In the genomic region with DNA sequence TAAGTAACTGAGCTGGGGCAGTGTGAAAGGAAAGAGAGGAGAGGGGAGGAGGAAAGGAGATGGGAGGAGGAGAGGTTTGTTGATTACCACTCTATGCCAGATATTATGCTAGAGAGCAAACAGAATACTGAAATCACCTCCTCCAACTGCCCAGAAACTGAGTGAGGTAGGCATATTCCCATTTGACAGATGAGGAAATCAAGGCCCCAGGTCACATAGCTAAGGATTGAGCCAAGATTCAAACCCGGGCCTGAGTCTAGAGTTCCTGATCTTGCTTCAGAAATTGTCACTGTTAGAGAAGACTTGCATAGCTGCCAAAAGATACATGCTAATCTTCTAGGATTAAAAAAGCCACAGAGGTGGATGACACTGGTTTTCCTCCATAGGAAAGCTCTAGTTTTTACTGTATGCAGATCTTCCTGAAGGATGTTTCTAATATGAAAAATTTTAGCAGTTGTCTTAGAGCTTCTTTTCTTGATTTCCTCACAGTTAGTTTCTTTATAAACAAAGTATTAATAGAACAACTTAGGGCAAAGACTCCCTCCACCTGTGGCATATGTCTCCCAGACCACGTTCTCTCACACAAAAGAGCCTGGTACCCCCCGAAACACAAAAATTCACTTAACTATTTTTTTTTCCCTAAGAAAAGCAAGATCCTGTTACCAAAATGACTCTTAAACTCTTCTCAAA, we compare ENCODE assay signal across 1 cellular context.
TF ChIP-seq lines count a peak whose summit lies in the region.

No MANE protein-coding gene starts in this region.

TF ChIP-seq in GM23338, 12 proteins besides CTCF, POLR2A, EP300 and RAD21:
- TF ChIP-seq, protein P1, sequence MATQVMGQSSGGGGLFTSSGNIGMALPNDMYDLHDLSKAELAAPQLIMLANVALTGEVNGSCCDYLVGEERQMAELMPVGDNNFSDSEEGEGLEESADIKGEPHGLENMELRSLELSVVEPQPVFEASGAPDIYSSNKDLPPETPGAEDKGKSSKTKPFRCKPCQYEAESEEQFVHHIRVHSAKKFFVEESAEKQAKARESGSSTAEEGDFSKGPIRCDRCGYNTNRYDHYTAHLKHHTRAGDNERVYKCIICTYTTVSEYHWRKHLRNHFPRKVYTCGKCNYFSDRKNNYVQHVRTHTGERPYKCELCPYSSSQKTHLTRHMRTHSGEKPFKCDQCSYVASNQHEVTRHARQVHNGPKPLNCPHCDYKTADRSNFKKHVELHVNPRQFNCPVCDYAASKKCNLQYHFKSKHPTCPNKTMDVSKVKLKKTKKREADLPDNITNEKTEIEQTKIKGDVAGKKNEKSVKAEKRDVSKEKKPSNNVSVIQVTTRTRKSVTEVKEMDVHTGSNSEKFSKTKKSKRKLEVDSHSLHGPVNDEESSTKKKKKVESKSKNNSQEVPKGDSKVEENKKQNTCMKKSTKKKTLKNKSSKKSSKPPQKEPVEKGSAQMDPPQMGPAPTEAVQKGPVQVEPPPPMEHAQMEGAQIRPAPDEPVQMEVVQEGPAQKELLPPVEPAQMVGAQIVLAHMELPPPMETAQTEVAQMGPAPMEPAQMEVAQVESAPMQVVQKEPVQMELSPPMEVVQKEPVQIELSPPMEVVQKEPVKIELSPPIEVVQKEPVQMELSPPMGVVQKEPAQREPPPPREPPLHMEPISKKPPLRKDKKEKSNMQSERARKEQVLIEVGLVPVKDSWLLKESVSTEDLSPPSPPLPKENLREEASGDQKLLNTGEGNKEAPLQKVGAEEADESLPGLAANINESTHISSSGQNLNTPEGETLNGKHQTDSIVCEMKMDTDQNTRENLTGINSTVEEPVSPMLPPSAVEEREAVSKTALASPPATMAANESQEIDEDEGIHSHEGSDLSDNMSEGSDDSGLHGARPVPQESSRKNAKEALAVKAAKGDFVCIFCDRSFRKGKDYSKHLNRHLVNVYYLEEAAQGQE (IDR thresholded peaks at IDR 0.05; ENCODE audit: unreplicated experiment), result no peak
- TF ChIP-seq ZNF114 (CRISPR knock-in tag; IDR thresholded peaks at IDR 0.05) (no peak), ZNF331 (CRISPR knock-in tag; IDR thresholded peaks at IDR 0.05; ENCODE audit: low read depth) (no peak), STAT1 (IDR thresholded peaks at IDR 0.05; ENCODE audit: unreplicated experiment) (no peak), EZH2phosphoT487 (IDR thresholded peaks at IDR 0.05; ENCODE audit: unreplicated experiment) (no peak), EZH2 (IDR thresholded peaks at IDR 0.05; ENCODE audit: low read depth, unreplicated experiment) (no peak), POLR2AphosphoS5 (IDR thresholded peaks at IDR 0.05; ENCODE audit: low read depth) (no peak), NANOG (IDR thresholded peaks at IDR 0.05; ENCODE audit: borderline replicate concordance) (no peak), JUNB (IDR thresholded peaks at IDR 0.05; ENCODE audit: unreplicated experiment) (no peak), CREB1 (CRISPR knock-in tag; IDR thresholded peaks at IDR 0.05; ENCODE audit: low read depth) (no peak)
- TF ChIP-seq, protein P2, sequence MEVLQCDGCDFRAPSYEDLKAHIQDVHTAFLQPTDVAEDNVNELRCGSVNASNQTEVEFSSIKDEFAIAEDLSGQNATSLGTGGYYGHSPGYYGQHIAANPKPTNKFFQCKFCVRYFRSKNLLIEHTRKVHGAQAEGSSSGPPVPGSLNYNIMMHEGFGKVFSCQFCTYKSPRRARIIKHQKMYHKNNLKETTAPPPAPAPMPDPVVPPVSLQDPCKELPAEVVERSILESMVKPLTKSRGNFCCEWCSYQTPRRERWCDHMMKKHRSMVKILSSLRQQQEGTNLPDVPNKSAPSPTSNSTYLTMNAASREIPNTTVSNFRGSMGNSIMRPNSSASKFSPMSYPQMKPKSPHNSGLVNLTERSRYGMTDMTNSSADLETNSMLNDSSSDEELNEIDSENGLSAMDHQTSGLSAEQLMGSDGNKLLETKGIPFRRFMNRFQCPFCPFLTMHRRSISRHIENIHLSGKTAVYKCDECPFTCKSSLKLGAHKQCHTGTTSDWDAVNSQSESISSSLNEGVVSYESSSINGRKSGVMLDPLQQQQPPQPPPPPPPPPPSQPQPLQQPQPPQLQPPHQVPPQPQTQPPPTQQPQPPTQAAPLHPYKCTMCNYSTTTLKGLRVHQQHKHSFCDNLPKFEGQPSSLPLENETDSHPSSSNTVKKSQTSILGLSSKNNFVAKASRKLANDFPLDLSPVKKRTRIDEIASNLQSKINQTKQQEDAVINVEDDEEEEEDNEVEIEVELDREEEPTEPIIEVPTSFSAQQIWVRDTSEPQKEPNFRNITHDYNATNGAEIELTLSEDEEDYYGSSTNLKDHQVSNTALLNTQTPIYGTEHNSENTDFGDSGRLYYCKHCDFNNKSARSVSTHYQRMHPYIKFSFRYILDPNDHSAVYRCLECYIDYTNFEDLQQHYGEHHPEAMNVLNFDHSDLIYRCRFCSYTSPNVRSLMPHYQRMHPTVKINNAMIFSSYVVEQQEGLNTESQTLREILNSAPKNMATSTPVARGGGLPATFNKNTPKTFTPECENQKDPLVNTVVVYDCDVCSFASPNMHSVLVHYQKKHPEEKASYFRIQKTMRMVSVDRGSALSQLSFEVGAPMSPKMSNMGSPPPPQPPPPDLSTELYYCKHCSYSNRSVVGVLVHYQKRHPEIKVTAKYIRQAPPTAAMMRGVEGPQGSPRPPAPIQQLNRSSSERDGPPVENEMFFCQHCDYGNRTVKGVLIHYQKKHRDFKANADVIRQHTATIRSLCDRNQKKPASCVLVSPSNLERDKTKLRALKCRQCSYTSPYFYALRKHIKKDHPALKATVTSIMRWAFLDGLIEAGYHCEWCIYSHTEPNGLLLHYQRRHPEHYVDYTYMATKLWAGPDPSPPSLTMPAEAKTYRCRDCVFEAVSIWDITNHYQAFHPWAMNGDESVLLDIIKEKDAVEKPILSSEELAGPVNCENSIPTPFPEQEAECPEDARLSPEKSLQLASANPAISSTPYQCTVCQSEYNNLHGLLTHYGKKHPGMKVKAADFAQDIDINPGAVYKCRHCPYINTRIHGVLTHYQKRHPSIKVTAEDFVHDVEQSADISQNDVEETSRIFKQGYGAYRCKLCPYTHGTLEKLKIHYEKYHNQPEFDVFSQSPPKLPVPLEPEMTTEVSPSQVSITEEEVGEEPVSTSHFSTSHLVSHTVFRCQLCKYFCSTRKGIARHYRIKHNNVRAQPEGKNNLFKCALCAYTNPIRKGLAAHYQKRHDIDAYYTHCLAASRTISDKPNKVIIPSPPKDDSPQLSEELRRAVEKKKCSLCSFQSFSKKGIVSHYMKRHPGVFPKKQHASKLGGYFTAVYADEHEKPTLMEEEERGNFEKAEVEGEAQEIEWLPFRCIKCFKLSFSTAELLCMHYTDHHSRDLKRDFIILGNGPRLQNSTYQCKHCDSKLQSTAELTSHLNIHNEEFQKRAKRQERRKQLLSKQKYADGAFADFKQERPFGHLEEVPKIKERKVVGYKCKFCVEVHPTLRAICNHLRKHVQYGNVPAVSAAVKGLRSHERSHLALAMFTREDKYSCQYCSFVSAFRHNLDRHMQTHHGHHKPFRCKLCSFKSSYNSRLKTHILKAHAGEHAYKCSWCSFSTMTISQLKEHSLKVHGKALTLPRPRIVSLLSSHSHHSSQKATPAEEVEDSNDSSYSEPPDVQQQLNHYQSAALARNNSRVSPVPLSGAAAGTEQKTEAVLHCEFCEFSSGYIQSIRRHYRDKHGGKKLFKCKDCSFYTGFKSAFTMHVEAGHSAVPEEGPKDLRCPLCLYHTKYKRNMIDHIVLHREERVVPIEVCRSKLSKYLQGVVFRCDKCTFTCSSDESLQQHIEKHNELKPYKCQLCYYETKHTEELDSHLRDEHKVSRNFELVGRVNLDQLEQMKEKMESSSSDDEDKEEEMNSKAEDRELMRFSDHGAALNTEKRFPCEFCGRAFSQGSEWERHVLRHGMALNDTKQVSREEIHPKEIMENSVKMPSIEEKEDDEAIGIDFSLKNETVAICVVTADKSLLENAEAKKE (CRISPR knock-in tag; IDR thresholded peaks at IDR 0.05), result no peak
- TF ChIP-seq, protein P3, sequence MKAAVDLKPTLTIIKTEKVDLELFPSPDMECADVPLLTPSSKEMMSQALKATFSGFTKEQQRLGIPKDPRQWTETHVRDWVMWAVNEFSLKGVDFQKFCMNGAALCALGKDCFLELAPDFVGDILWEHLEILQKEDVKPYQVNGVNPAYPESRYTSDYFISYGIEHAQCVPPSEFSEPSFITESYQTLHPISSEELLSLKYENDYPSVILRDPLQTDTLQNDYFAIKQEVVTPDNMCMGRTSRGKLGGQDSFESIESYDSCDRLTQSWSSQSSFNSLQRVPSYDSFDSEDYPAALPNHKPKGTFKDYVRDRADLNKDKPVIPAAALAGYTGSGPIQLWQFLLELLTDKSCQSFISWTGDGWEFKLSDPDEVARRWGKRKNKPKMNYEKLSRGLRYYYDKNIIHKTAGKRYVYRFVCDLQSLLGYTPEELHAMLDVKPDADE (IDR thresholded peaks at IDR 0.05), result no peak
